Comparison of ENCODE assay signal across 12 cellular contexts in the genomic region with DNA sequence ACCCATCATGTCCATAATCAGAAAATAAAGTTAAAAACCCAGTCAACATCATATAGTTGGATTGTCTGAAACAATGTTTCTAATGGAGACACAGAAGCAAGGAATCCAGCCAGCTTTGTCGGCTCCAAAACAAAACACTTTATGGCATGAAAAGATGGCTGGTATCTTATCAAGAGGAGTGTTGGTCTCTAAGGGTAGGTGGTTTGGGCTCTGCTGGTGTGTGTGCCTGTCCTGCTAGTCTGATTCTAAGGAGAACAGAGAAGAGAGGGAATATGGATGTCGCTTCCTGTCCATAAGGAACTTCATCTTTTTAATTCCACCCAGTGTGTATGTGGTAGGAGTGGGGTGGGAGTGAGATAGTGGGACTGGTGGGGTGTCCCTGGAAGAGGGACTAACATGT. TPM values are rescaled to one million over a fixed set of nuclear protein-coding genes. Genes with fewer than 3 reads are reported as not detected.
DNase-seq lines count a peak whose midpoint lies in the region; ATAC-seq, FAIRE-seq and TF ChIP-seq lines count a peak whose summit lies in the region.
"Had no signal": no experiment of that assay in that cellular context is flagged by ENCODE, and none has a peak within 500 bp of the region (broad histone marks: within the 10 kb centered on the region; RNA-seq: fewer than 3 reads in every experiment).

No MANE protein-coding gene starts in this region.

- FAIRE-seq in H54 (lab: Jason Lieb, UNC) (peak; percentile 88), small intestine (lab: Jason Lieb, UNC) (no peak)
- FAIRE-seq: keratinocyte, urothelium cell line had no signal

- peak overlapping the region; percentile 38 for H3K27ac Mint-ChIP-seq in activated B cell treated with CpG ODN at 0.5 μM for 24 hours
- H3K27ac Mint-ChIP-seq: activated CD8-positive, alpha-beta memory T cell treated with anti-CD3 and anti-CD28 coated beads, Interleukin-2, amount 10 ng/mL, durations not matched to agents 7 days and 5 days; T-helper 1 cell treated with Interleukin-12 subunit alpha and Interleukin-12 subunit beta and Interleukin-4 antibody, amounts not matched to agents 30 μg/mL and 1 μg/mL, for 36 hours had no signal

- H3K27ac ChIP-seq in left lung: peak overlapping the region; percentile 4 to 51
- H3K27ac ChIP-seq in small intestine (ENCODE audit: low read depth in 1 of 2, low read length in 1 of 2): peak overlapping the region; percentile 88 to 94
- H3K27ac ChIP-seq: prostate gland had no signal

- WGBS in small intestine, 3 donors: 28 to 55% (median 52%) methylated on average over 2 of the region's 2 CpGs

- no peak for TF ChIP-seq POLR2A in H54 (IDR thresholded peaks at IDR 0.05; ENCODE audit: low read depth, low read length)

- H3K4me3 ChIP-seq in left lung (no peak overlapping the region), small intestine (ENCODE audit: low read depth in 1 of 2, low read length in 2 of 2) (no peak overlapping the region)
- H3K4me3 ChIP-seq: prostate gland had no signal

- no peak overlapping the region for H3K4me3 Mint-ChIP-seq in activated B cell treated with CpG ODN at 0.5 μM for 24 hours
- H3K4me3 Mint-ChIP-seq: activated CD8-positive, alpha-beta memory T cell treated with anti-CD3 and anti-CD28 coated beads, Interleukin-2, amount 10 ng/mL, durations not matched to agents 7 days and 5 days; T-helper 1 cell treated with Interleukin-12 subunit alpha and Interleukin-12 subunit beta and Interleukin-4 antibody, amounts not matched to agents 30 μg/mL and 1 μg/mL, for 36 hours had no signal

- no peak for DNase-seq in H54 (ENCODE audit: insufficient read length, low spot score)
- no peak for DNase-seq in activated B cell treated with CpG ODN at 0.5 μM for 24 hours
- no peak for DNase-seq in left lung
- DNase-seq in small intestine: no peak
- DNase-seq in NCI-H446 treated with DMSO at 0.1 percent for 48 hours (lab: John Stamatoyannopoulos, UW): no peak
- DNase-seq: activated CD8-positive, alpha-beta memory T cell treated with anti-CD3 and anti-CD28 coated beads, Interleukin-2, amount 10 ng/mL, durations not matched to agents 7 days and 5 days had no signal

- no peaks in the 10 kb centered on the region for H3K27me3 Mint-ChIP-seq in activated B cell treated with CpG ODN at 0.5 μM for 24 hours
- H3K27me3 Mint-ChIP-seq: activated CD8-positive, alpha-beta memory T cell treated with anti-CD3 and anti-CD28 coated beads, Interleukin-2, amount 10 ng/mL, durations not matched to agents 7 days and 5 days had no signal

- no peak for TF ChIP-seq CTCF in activated B cell treated with CpG ODN at 0.5 μM for 24 hours (IDR thresholded peaks at IDR 0.05)
- no peak for TF ChIP-seq CTCF in left lung (IDR thresholded peaks at IDR 0.05)

- intact Hi-C loops in activated B cell treated with CpG ODN at 0.5 μM for 24 hours (cut with micrococcal nuclease): no loop called here
- intact Hi-C loops in left lung (cut with DNase I): no loop called here

- H3K9me3 ChIP-seq in left lung (no peaks in the 10 kb centered on the region), small intestine (ENCODE audit: control insufficient read depth, low read depth) (no peaks in the 10 kb centered on the region)
- H3K9me3 ChIP-seq: prostate gland had no signal

- ATAC-seq in activated B cell treated with CpG ODN at 0.5 μM for 24 hours (ENCODE audit: low read depth): no peak
- ATAC-seq in left lung: no peak
- no peak for ATAC-seq in GM18861 (IDR thresholded peaks at IDR 0.05; ENCODE audit: unreplicated experiment)
- no peak for ATAC-seq in HG02981 (IDR thresholded peaks at IDR 0.05; ENCODE audit: unreplicated experiment)
- ATAC-seq: activated CD8-positive, alpha-beta memory T cell treated with anti-CD3 and anti-CD28 coated beads, Interleukin-2, amount 10 ng/mL, durations not matched to agents 7 days and 5 days had no signal

- H3K9me3 Mint-ChIP-seq in activated B cell treated with CpG ODN at 0.5 μM for 24 hours: no peaks in the 10 kb centered on the region
- H3K9me3 Mint-ChIP-seq: T-helper 1 cell treated with Interleukin-12 subunit alpha and Interleukin-12 subunit beta and Interleukin-4 antibody, amounts not matched to agents 30 μg/mL and 1 μg/mL, for 36 hours had no signal

- H3K4me1 Mint-ChIP-seq in activated B cell treated with CpG ODN at 0.5 μM for 24 hours: peaks cover 68% of the 10 kb centered on the region

- H3K4me1 ChIP-seq in left lung: peaks cover 4 to 88% of the 10 kb centered on the region in 2 donors
- peaks cover 0 to 5% of the 10 kb centered on the region in 2 donors for H3K4me1 ChIP-seq in small intestine (ENCODE audit: control insufficient read depth in 2 of 2, insufficient read depth in 1 of 2, low read depth in 1 of 2, low read length in 1 of 2)
- H3K4me1 ChIP-seq: prostate gland had no signal

- H3K27me3 ChIP-seq in left lung: no peaks in the 10 kb centered on the region
- H3K27me3 ChIP-seq in small intestine (ENCODE audit: control insufficient read depth in 2 of 2, insufficient read depth in 2 of 2, low read length in 2 of 2): no peaks in the 10 kb centered on the region

- CTCF ChIA-PET in activated B cell treated with CpG ODN at 0.5 μM for 24 hours (lab: Charles Lee): interaction anchor here (1.7 kb wide), 1 partner anchor 243 kb away, joined by 4 read pairs; no protein-coding TSS in a partner anchor

- H3K36me3 ChIP-seq in left lung (no peaks in the 10 kb centered on the region), small intestine (ENCODE audit: control insufficient read depth in 2 of 2, insufficient read depth in 2 of 2, low read length in 2 of 2) (no peaks in the 10 kb centered on the region)
- H3K36me3 ChIP-seq: prostate gland had no signal

- H3K36me3 Mint-ChIP-seq in activated B cell treated with CpG ODN at 0.5 μM for 24 hours (ENCODE audit: low read depth): no peaks in the 10 kb centered on the region

- POLR2A ChIA-PET in activated B cell treated with CpG ODN at 0.5 μM for 24 hours (lab: Charles Lee): no interaction called here

RNA-seq across cellular contexts. Expression of a gene that starts 19.1 kb away (rescaled TPM):
- total RNA-seq in activated B cell treated with CpG ODN at 0.5 μM for 24 hours (37.1 and 40.7 TPM in 2 replicates), left lung (10 to 100 TPM; 21.8 to 26.5 TPM)
- polyA plus RNA-seq in small intestine: 100 to 1,000 TPM in 1 of 3 donors, 10 to 100 TPM in 2; 40.1 to 108 (median 81.0) TPM
